In the genomic region with DNA sequence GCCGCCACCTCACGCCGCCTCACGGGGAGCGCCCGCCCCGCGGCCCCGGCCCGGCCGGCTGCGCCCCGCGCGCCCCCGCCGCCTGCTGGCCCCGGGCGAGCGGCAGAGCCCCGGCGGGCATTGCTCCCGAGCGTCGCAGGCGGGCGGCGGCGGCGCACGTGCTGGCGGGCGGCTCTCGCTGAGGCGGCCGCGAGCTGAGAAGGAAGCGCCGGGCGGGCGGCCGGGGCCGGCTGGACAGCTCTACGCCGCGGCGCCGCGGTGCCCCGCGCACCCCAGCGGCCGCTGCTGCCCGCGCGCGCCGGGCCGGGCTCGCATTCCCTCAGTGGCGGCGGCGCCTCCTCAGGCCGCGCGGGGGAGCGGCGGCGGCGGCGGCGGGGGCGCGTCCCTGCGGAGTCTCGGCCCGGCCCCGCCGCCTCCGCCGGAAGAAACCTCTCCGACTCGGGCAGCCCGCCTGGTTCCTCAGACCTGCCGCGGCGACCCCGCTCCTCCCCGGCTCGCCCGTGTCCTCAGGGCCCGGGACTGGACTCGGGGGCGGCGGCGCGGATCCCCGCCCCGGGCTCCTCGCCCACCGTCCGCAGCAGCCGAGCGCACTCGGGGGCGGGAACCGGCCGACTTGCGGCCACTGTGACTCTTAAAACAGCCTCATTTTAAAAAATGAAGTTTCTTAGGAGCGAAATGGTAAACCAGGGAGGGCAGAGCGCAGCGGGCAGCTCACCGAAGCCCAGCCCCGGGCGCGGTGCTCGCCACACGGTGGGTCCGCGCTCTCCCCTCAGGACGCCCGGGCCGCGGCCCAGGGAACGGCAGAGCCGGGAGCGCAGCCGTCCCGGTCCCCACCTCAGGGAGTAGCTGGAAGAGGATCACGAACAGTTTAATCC, we compare ENCODE assay signal across 1 cellular context.
TF ChIP-seq lines count a peak whose summit lies in the region.

TSS of gene PITPNM2 (minus strand) at position 287 of the 875 bp plus-strand sequence. CDS start 116,500 bp downstream, outside the sequence.

TF ChIP-seq in HepG2, 621 proteins besides CTCF, POLR2A, EP300 and RAD21 (continued from another document and continues in another):
- TF ChIP-seq ZNF224 (CRISPR knock-in tag; IDR thresholded peaks at IDR 0.05), result no peak
- no peak for TF ChIP-seq SP1 (IDR thresholded peaks at IDR 0.05)
- TF ChIP-seq SP1 (CRISPR knock-in tag; IDR thresholded peaks at IDR 0.05), result no peak
- TF ChIP-seq, protein P1, sequence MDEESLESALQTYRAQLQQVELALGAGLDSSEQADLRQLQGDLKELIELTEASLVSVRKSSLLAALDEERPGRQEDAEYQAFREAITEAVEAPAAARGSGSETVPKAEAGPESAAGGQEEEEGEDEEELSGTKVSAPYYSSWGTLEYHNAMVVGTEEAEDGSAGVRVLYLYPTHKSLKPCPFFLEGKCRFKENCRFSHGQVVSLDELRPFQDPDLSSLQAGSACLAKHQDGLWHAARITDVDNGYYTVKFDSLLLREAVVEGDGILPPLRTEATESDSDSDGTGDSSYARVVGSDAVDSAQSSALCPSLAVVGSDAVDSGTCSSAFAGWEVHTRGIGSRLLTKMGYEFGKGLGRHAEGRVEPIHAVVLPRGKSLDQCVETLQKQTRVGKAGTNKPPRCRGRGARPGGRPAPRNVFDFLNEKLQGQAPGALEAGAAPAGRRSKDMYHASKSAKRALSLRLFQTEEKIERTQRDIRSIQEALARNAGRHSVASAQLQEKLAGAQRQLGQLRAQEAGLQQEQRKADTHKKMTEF (CRISPR knock-in tag; IDR thresholded peaks at IDR 0.05), result peak; percentile 27; the same call in 1 of the 2 replicates
- TF ChIP-seq, protein P2, sequence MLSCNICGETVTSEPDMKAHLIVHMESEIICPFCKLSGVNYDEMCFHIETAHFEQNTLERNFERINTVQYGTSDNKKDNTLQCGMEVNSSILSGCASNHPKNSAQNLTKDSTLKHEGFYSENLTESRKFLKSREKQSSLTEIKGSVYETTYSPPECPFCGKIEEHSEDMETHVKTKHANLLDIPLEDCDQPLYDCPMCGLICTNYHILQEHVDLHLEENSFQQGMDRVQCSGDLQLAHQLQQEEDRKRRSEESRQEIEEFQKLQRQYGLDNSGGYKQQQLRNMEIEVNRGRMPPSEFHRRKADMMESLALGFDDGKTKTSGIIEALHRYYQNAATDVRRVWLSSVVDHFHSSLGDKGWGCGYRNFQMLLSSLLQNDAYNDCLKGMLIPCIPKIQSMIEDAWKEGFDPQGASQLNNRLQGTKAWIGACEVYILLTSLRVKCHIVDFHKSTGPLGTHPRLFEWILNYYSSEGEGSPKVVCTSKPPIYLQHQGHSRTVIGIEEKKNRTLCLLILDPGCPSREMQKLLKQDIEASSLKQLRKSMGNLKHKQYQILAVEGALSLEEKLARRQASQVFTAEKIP (CRISPR knock-in tag; IDR thresholded peaks at IDR 0.05; ENCODE audit: borderline replicate concordance), result no peak
- TF ChIP-seq SMARCC2 (IDR thresholded peaks at IDR 0.05), result no peak
- no peak for TF ChIP-seq AFF4 (CRISPR knock-in tag; IDR thresholded peaks at IDR 0.05)
- TF ChIP-seq ZFX (CRISPR knock-in tag; IDR thresholded peaks at IDR 0.05; ENCODE audit: low read depth), result peak; percentile 51; the same call in 1 of the 2 replicates
- TF ChIP-seq BORCS8-MEF2B (CRISPR knock-in tag; IDR thresholded peaks at IDR 0.05), result no peak
- no peak for TF ChIP-seq POLR2AphosphoS5 (IDR thresholded peaks at IDR 0.05; ENCODE audit: low read depth, low read length)
- TF ChIP-seq MTF1 (CRISPR knock-in tag; IDR thresholded peaks at IDR 0.05), result no peak
- TF ChIP-seq NR3C1 (CRISPR knock-in tag; IDR thresholded peaks at IDR 0.05), result no peak
- peak; percentile 16; the same call in 1 of the 2 replicates for TF ChIP-seq ZFY (CRISPR knock-in tag; IDR thresholded peaks at IDR 0.05)
- TF ChIP-seq ZNF230 (CRISPR knock-in tag; IDR thresholded peaks at IDR 0.05), result no peak
- no peak for TF ChIP-seq ZNF772 (CRISPR knock-in tag; IDR thresholded peaks at IDR 0.05)
- no peak for TF ChIP-seq POGZ (CRISPR knock-in tag; IDR thresholded peaks at IDR 0.05)
- no peak for TF ChIP-seq EEA1 (CRISPR knock-in tag; IDR thresholded peaks at IDR 0.05; ENCODE audit: borderline replicate concordance)
- no peak for TF ChIP-seq ARNTL (CRISPR knock-in tag; IDR thresholded peaks at IDR 0.05)
- TF ChIP-seq ZNF792 (CRISPR knock-in tag; IDR thresholded peaks at IDR 0.05), result no peak
- no peak for TF ChIP-seq TAF15 (IDR thresholded peaks at IDR 0.05; ENCODE audit: low read depth, low read length, poor library complexity, severe bottlenecking)
- TF ChIP-seq ZBTB14 (CRISPR knock-in tag; IDR thresholded peaks at IDR 0.05), result peak; percentile 34; the same call in 1 of the 2 replicates
- TF ChIP-seq ZBTB25 (CRISPR knock-in tag; IDR thresholded peaks at IDR 0.05), result no peak
- no peak for TF ChIP-seq MYNN (CRISPR knock-in tag; IDR thresholded peaks at IDR 0.05; ENCODE audit: low read depth)
- TF ChIP-seq CSRNP1 (CRISPR knock-in tag; IDR thresholded peaks at IDR 0.05), result no peak
- TF ChIP-seq, protein P3, sequence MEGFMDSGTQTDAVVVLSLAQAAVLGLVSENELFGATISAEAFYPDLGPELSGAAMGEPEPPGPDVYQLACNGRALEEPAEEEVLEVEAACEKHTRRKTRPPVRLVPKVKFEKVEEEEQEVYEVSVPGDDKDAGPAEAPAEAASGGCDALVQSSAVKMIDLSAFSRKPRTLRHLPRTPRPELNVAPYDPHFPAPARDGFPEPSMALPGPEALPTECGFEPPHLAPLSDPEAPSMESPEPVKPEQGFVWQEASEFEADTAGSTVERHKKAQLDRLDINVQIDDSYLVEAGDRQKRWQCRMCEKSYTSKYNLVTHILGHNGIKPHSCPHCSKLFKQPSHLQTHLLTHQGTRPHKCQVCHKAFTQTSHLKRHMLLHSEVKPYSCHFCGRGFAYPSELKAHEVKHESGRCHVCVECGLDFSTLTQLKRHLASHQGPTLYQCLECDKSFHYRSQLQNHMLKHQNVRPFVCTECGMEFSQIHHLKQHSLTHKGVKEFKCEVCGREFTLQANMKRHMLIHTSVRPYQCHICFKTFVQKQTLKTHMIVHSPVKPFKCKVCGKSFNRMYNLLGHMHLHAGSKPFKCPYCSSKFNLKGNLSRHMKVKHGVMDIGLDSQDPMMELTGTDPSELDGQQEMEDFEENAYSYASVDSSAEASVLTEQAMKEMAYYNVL (CRISPR knock-in tag; IDR thresholded peaks at IDR 0.05; ENCODE audit: borderline replicate concordance), result no peak
- no peak for TF ChIP-seq KDM3A (CRISPR knock-in tag; IDR thresholded peaks at IDR 0.05; ENCODE audit: low read depth)
- TF ChIP-seq REST (IDR thresholded peaks at IDR 0.05; ENCODE audit: borderline replicate concordance in 1 of 2, low read depth in 1 of 2, low read length in 2 of 2), result no peak
- TF ChIP-seq PHF8 (CRISPR knock-in tag; IDR thresholded peaks at IDR 0.05), result peak; percentile 50
- no peak for TF ChIP-seq ZNF567 (CRISPR knock-in tag; IDR thresholded peaks at IDR 0.05; ENCODE audit: borderline replicate concordance)
- no peak for TF ChIP-seq TEF (CRISPR knock-in tag; IDR thresholded peaks at IDR 0.05)
- no peak for TF ChIP-seq ZNF782 (CRISPR knock-in tag; IDR thresholded peaks at IDR 0.05; ENCODE audit: borderline replicate concordance)
- no peak for TF ChIP-seq ZFP62 (CRISPR knock-in tag; IDR thresholded peaks at IDR 0.05)
- no peak for TF ChIP-seq ZNF232 (CRISPR knock-in tag; IDR thresholded peaks at IDR 0.05; ENCODE audit: borderline replicate concordance)
- TF ChIP-seq AGO1 (IDR thresholded peaks at IDR 0.05; ENCODE audit: low read depth, low read length, poor library complexity, severe bottlenecking), result peak; percentile 28
- no peak for TF ChIP-seq ZNF296 (CRISPR knock-in tag; conservative IDR thresholded peaks at IDR 0.05)
- TF ChIP-seq MAFG (CRISPR knock-in tag; IDR thresholded peaks at IDR 0.05), result no peak
- no peak for TF ChIP-seq ATF7 (IDR thresholded peaks at IDR 0.05)
- TF ChIP-seq ATF7 (CRISPR knock-in tag; IDR thresholded peaks at IDR 0.05), result no peak
